In genomic region chr1:153404768-153405167, GRCh38 we compare ENCODE assay signal across 8 cellular contexts. TPM values are rescaled to one million over a fixed set of nuclear protein-coding genes. Genes with fewer than 3 reads are reported as not detected.
DNase-seq lines count a peak whose midpoint lies in the region; ATAC-seq and TF ChIP-seq lines count a peak whose summit lies in the region.

No MANE protein-coding gene starts in this region.

- intact Hi-C loops in testis (cut with DNase I; ENCODE audit: low total_unique reads): no loop called here

- TF ChIP-seq POLR2A in testis (IDR thresholded peaks at IDR 0.05): no peak

- DNase-seq in BE2C (peak; percentile 47), HK-2 (ENCODE audit: unreplicated experiment) (peak; percentile 60), UCSD-AML1 (lab: John Stamatoyannopoulos, UW; ENCODE audit: unreplicated experiment) (peak; percentile 58), memory B cell (ENCODE audit: low spot score in 2 of 2) (peak; percentile 34 to 42), testis (peak; percentile 61), AG08395 (ENCODE audit: low spot score) (no peak), DMS153 (lab: John Stamatoyannopoulos, UW) (no peak)
- DNase-seq in central memory CD8-positive, alpha-beta T cell (ENCODE audit: low spot score in 2 of 2): peak; percentile 22 to 31

- no peaks in the 10 kb centered on the region for H3K4me1 ChIP-seq in BE2C
- no peaks in the 10 kb centered on the region for H3K4me1 ChIP-seq in testis

- H3K27me3 Mint-ChIP-seq in central memory CD8-positive, alpha-beta T cell: peaks cover 52% of the 10 kb centered on the region
- H3K27me3 Mint-ChIP-seq in memory B cell: peaks cover 22% of the 10 kb centered on the region

- no peak overlapping the region for H3K4me3 Mint-ChIP-seq in central memory CD8-positive, alpha-beta T cell
- no peak overlapping the region for H3K4me3 Mint-ChIP-seq in memory B cell

- no peaks in the 10 kb centered on the region for H3K9me3 Mint-ChIP-seq in central memory CD8-positive, alpha-beta T cell
- no peaks in the 10 kb centered on the region for H3K9me3 Mint-ChIP-seq in memory B cell

- H3K27me3 ChIP-seq in BE2C: peaks cover 26% of the 10 kb centered on the region
- H3K27me3 ChIP-seq in testis: no peaks in the 10 kb centered on the region

- H3K36me3 ChIP-seq in BE2C: no peaks in the 10 kb centered on the region
- no peaks in the 10 kb centered on the region for H3K36me3 ChIP-seq in testis (ENCODE audit: low read depth, missing control alignments)

- no peak for ATAC-seq in central memory CD8-positive, alpha-beta T cell (replicated peaks; ENCODE audit: extremely low read depth, poor library complexity, severe bottlenecking)
- ATAC-seq in memory B cell (ENCODE audit: low read depth): peak; percentile 67

- WGBS in testis, 2 donors: 37 to 50% methylated on average over 15 of the region's 15 CpGs

- H3K4me1 Mint-ChIP-seq in central memory CD8-positive, alpha-beta T cell: peaks cover 5% of the 10 kb centered on the region
- peaks cover 2% of the 10 kb centered on the region for H3K4me1 Mint-ChIP-seq in memory B cell

- H3K36me3 Mint-ChIP-seq in central memory CD8-positive, alpha-beta T cell (ENCODE audit: insufficient read depth): no peaks in the 10 kb centered on the region
- H3K36me3 Mint-ChIP-seq in memory B cell: no peaks in the 10 kb centered on the region

- no peaks in the 10 kb centered on the region for H3K9me3 ChIP-seq in BE2C
- no peaks in the 10 kb centered on the region for H3K9me3 ChIP-seq in testis

- H3K27ac Mint-ChIP-seq in central memory CD8-positive, alpha-beta T cell (ENCODE audit: low read depth): no peak overlapping the region
- no peak overlapping the region for H3K27ac Mint-ChIP-seq in memory B cell

- no peak overlapping the region for H3K4me3 ChIP-seq in BE2C (ENCODE audit: low read depth, low read length)
- H3K4me3 ChIP-seq in testis: no peak overlapping the region

- TF ChIP-seq CTCF in BE2C (IDR thresholded peaks at IDR 0.05; ENCODE audit: low read depth, low read length): peak; percentile 51
- peak in 2 of 3 experiments; percentile 57 to 74 for TF ChIP-seq CTCF in testis (IDR thresholded peaks at IDR 0.05)

- H3K27ac ChIP-seq in testis: no peak overlapping the region

RNA-seq across cellular contexts. Expression of gene S100A7A, which starts 11.6 kb away (rescaled TPM):
- not detected for polyA plus RNA-seq in BE2C (2012; ENCODE audit: insufficient read depth, insufficient read length, low read depth)
- total RNA-seq in testis: not detected
- polyA plus RNA-seq in testis (ENCODE audit: insufficient read depth, low read depth, low replicate concordance): not detected

RNA-seq across cellular contexts. Expression of gene S100A8, which starts 13.9 kb away (rescaled TPM):
- polyA plus RNA-seq in BE2C (2012; ENCODE audit: insufficient read depth, insufficient read length, low read depth): not detected
- 1 to 10 TPM; 1.3 to 3.0 TPM for total RNA-seq in testis
- 20.3 TPM for polyA plus RNA-seq in testis (ENCODE audit: insufficient read depth, low read depth, low replicate concordance)

RNA-seq across cellular contexts. Expression of gene S100A12, which starts 29.3 kb away (rescaled TPM):
- not detected for polyA plus RNA-seq in BE2C (2012; ENCODE audit: insufficient read depth, insufficient read length, low read depth)
- total RNA-seq in testis: not detected
- polyA plus RNA-seq in testis (ENCODE audit: insufficient read depth, low read depth, low replicate concordance): not detected

RNA-seq across cellular contexts. Expression of gene S100A9, which starts 47.1 kb away (rescaled TPM):
- not detected for polyA plus RNA-seq in BE2C (2012; ENCODE audit: insufficient read depth, insufficient read length, low read depth)
- 10 to 100 TPM in 1 of 2 donors, 1 to 10 TPM in 1; 4.6 to 10.7 TPM for total RNA-seq in testis
- 36.6 TPM for polyA plus RNA-seq in testis (ENCODE audit: insufficient read depth, low read depth, low replicate concordance)

RNA-seq across cellular contexts. Expression of gene S100A7, which starts 55.7 kb away (rescaled TPM):
- polyA plus RNA-seq in BE2C (2012; ENCODE audit: insufficient read depth, insufficient read length, low read depth): not detected
- total RNA-seq in testis: not detected
- polyA plus RNA-seq in testis (ENCODE audit: insufficient read depth, low read depth, low replicate concordance): not detected

Comparison
In these comparisons a context has a peak if more than half of its experiments do, and no peak if none do; other contexts are left out.
1. DNase-seq: peak in BE2C (single experiment), HK-2 (single experiment), UCSD-AML1 (single experiment), central memory CD8-positive, alpha-beta T cell (2 of 2), memory B cell (2 of 2) and testis (single experiment); none in AG08395 (single experiment) and DMS153 (single experiment).